ENCODE assay signal across 37 cellular contexts in the genomic region with DNA sequence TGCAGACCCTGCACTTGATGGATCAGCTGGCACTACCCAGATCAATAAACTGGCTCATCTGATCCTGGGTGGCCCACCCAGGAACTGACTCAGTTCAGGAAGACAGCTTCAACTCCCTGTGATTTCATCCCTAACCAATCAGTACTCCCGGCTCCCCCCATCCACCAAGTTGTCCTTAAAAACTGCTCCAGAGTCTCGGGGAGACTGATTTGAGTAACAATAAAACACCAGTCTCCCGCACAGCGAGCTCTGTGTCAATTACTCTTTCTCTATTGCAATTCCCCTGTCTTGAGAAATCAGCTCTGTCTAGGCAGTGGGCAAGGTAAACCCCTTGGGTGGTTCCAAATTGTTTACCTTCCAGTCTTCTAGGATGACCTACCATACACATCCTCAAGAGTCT.
"Had no signal": no experiment of that assay in that cellular context is flagged by ENCODE, and none has a peak within 500 bp of the region (broad histone marks: within the 10 kb centered on the region; RNA-seq: fewer than 3 reads in every experiment).

No MANE protein-coding gene starts in this region.

- H3K4me1 Mint-ChIP-seq: activated CD4-positive, alpha-beta memory T cell treated with anti-CD3 and anti-CD28 coated beads, Interleukin-2, amount 10 ng/mL, durations not matched to agents 7 days and 5 days; activated CD4-positive, alpha-beta T cell treated with anti-CD3 and anti-CD28 coated beads for 36 hours; activated CD8-positive, alpha-beta memory T cell treated with anti-CD3 and anti-CD28 coated beads, Interleukin-2, amount 10 ng/mL, durations not matched to agents 7 days and 5 days; activated naive CD4-positive, alpha-beta T cell treated with anti-CD3 and anti-CD28 coated beads, Interleukin-2, amount 10 ng/mL, durations not matched to agents 7 days and 5 days; activated naive CD8-positive, alpha-beta T cell treated with anti-CD3 and anti-CD28 coated beads, Interleukin-2, amount 10 ng/mL, durations not matched to agents 7 days and 5 days had no signal

- H3K36me3 ChIP-seq: brain microvascular endothelial cell, breast epithelium had no signal

- H3K27me3 ChIP-seq: body of pancreas, brain microvascular endothelial cell, breast epithelium had no signal

- H3K36me3 Mint-ChIP-seq: activated CD8-positive, alpha-beta memory T cell treated with anti-CD3 and anti-CD28 coated beads, Interleukin-2, amount 10 ng/mL, durations not matched to agents 7 days and 5 days; activated naive CD4-positive, alpha-beta T cell treated with anti-CD3 and anti-CD28 coated beads, Interleukin-2, amount 10 ng/mL, durations not matched to agents 7 days and 5 days had no signal

- H3K9me3 ChIP-seq: body of pancreas, breast epithelium had no signal

- H3K27ac ChIP-seq: body of pancreas, brain microvascular endothelial cell, breast epithelium, VCaP had no signal

- H3K27me3 Mint-ChIP-seq: activated CD4-positive, alpha-beta T cell treated with anti-CD3 and anti-CD28 coated beads for 36 hours; activated CD4-positive, alpha-beta T cell treated with anti-CD3 and anti-CD28 coated beads, Interleukin-2, amount 10 ng/mL, durations not matched to agents 7 days and 5 days; activated CD8-positive, alpha-beta memory T cell treated with anti-CD3 and anti-CD28 coated beads, Interleukin-2, amount 10 ng/mL, durations not matched to agents 7 days and 5 days; activated naive CD4-positive, alpha-beta T cell treated with anti-CD3 and anti-CD28 coated beads, Interleukin-2, amount 50 U/mL, for 24 hours; activated naive CD8-positive, alpha-beta T cell; activated T-cell treated with anti-CD3 and anti-CD28 coated beads, Interleukin-2, amount 50 U/mL, for 24 hours had no signal

- H3K9me3 Mint-ChIP-seq: activated CD4-positive, alpha-beta memory T cell treated with anti-CD3 and anti-CD28 coated beads, Interleukin-2, amount 10 ng/mL, durations not matched to agents 7 days and 5 days; activated naive CD4-positive, alpha-beta T cell treated with anti-CD3 and anti-CD28 coated beads, Interleukin-2, amount 10 ng/mL, durations not matched to agents 7 days and 5 days; activated T-cell treated with anti-CD3 and anti-CD28 coated beads, Interleukin-2, amount 50 U/mL, for 24 hours; activated T-helper 2 cell treated with anti-CD3 and anti-CD28 coated beads, Interferon-gamma antibody, Interleukin-2, Interleukin-4, amounts not matched to agents 10 μg/mL and 5 μg/mL and 100 μg/mL, durations not matched to agents 14 hours and 24 hours and 36 hours; T-helper 2 cell treated with Interferon-gamma antibody and Interleukin-4, amounts not matched to agents 5 μg/mL and 100 μg/mL, for 36 hours had no signal

- ATAC-seq: activated CD4-positive, alpha-beta T cell treated with anti-CD3 and anti-CD28 coated beads for 36 hours; activated CD4-positive, CD25-positive, alpha-beta regulatory T cell treated with anti-CD3 and anti-CD28 coated beads, Interleukin-2, amount 50 U/mL, for 24 hours; activated CD8-positive, alpha-beta memory T cell treated with anti-CD3 and anti-CD28 coated beads, Interleukin-2, amount 10 ng/mL, durations not matched to agents 7 days and 5 days; activated CD8-positive, alpha-beta T cell treated with anti-CD3 and anti-CD28 coated beads, Interleukin-2, amount 10 ng/mL, durations not matched to agents 7 days and 5 days; activated naive CD8-positive, alpha-beta T cell treated with anti-CD3 and anti-CD28 coated beads, Interleukin-2, amount 50 U/mL, for 24 hours; body of pancreas had no signal

- H3K4me3 ChIP-seq: body of pancreas, breast epithelium had no signal

- H3K4me3 Mint-ChIP-seq: activated CD4-positive, alpha-beta memory T cell treated with anti-CD3 and anti-CD28 coated beads, Interleukin-2, amount 10 ng/mL, durations not matched to agents 7 days and 5 days; activated CD4-positive, alpha-beta T cell treated with anti-CD3 and anti-CD28 coated beads for 36 hours; activated CD4-positive, alpha-beta T cell treated with anti-CD3 and anti-CD28 coated beads, Interleukin-2, amount 10 ng/mL, durations not matched to agents 7 days and 5 days; activated CD8-positive, alpha-beta memory T cell treated with anti-CD3 and anti-CD28 coated beads, Interleukin-2, amount 10 ng/mL, durations not matched to agents 7 days and 5 days; activated CD8-positive, alpha-beta T cell treated with anti-CD3 and anti-CD28 coated beads, Interleukin-2, amount 10 ng/mL, durations not matched to agents 7 days and 5 days; activated naive CD4-positive, alpha-beta T cell treated with anti-CD3 and anti-CD28 coated beads, Interleukin-2, amount 10 ng/mL, durations not matched to agents 7 days and 5 days; activated naive CD4-positive, alpha-beta T cell treated with anti-CD3 and anti-CD28 coated beads, Interleukin-2, amount 50 U/mL, for 24 hours; activated naive CD8-positive, alpha-beta T cell; activated naive CD8-positive, alpha-beta T cell treated with anti-CD3 and anti-CD28 coated beads, Interleukin-2, amount 10 ng/mL, durations not matched to agents 7 days and 5 days; activated naive CD8-positive, alpha-beta T cell treated with anti-CD3 and anti-CD28 coated beads, Interleukin-2, amount 50 U/mL, for 24 hours; activated T-cell treated with anti-CD3 and anti-CD28 coated beads, Interleukin-2, amount 50 U/mL, for 24 hours; T-helper 1 cell treated with Interleukin-12 subunit alpha and Interleukin-12 subunit beta and Interleukin-4 antibody, amounts not matched to agents 30 μg/mL and 1 μg/mL, for 36 hours; T-helper 2 cell treated with Interferon-gamma antibody and Interleukin-4, amounts not matched to agents 5 μg/mL and 100 μg/mL, for 36 hours had no signal

- FAIRE-seq: astrocyte, TTC549 had no signal

- H3K4me1 ChIP-seq: body of pancreas, breast epithelium had no signal

- H3K27ac Mint-ChIP-seq: activated CD4-positive, alpha-beta memory T cell treated with anti-CD3 and anti-CD28 coated beads, Interleukin-2, amount 10 ng/mL, durations not matched to agents 7 days and 5 days; activated CD4-positive, alpha-beta T cell treated with anti-CD3 and anti-CD28 coated beads for 36 hours; activated CD4-positive, alpha-beta T cell treated with anti-CD3 and anti-CD28 coated beads, Interleukin-2, amount 10 ng/mL, durations not matched to agents 7 days and 5 days; activated CD8-positive, alpha-beta memory T cell treated with anti-CD3 and anti-CD28 coated beads, Interleukin-2, amount 10 ng/mL, durations not matched to agents 7 days and 5 days; activated CD8-positive, alpha-beta T cell treated with anti-CD3 and anti-CD28 coated beads, Interleukin-2, amount 10 ng/mL, durations not matched to agents 7 days and 5 days; activated naive CD4-positive, alpha-beta T cell treated with anti-CD3 and anti-CD28 coated beads, Interleukin-2, amount 10 ng/mL, durations not matched to agents 7 days and 5 days; activated naive CD4-positive, alpha-beta T cell treated with anti-CD3 and anti-CD28 coated beads, Interleukin-2, amount 50 U/mL, for 24 hours; activated naive CD8-positive, alpha-beta T cell; activated naive CD8-positive, alpha-beta T cell treated with anti-CD3 and anti-CD28 coated beads, Interleukin-2, amount 10 ng/mL, durations not matched to agents 7 days and 5 days; activated naive CD8-positive, alpha-beta T cell treated with anti-CD3 and anti-CD28 coated beads, Interleukin-2, amount 50 U/mL, for 24 hours; activated T-cell treated with anti-CD3 and anti-CD28 coated beads, Interleukin-2, amount 50 U/mL, for 24 hours; activated T-helper 2 cell treated with anti-CD3 and anti-CD28 coated beads, Interferon-gamma antibody, Interleukin-2, Interleukin-4, amounts not matched to agents 10 μg/mL and 5 μg/mL and 100 μg/mL, durations not matched to agents 14 hours and 24 hours and 36 hours; T-helper 1 cell treated with Interleukin-12 subunit alpha and Interleukin-12 subunit beta and Interleukin-4 antibody, amounts not matched to agents 30 μg/mL and 1 μg/mL, for 36 hours; T-helper 2 cell treated with Interferon-gamma antibody and Interleukin-4, amounts not matched to agents 5 μg/mL and 100 μg/mL, for 36 hours had no signal

- DNase-seq: activated CD4-positive, alpha-beta memory T cell treated with anti-CD3 and anti-CD28 coated beads, Interleukin-2, amount 10 ng/mL, durations not matched to agents 7 days and 5 days; activated CD4-positive, alpha-beta T cell treated with anti-CD3 and anti-CD28 coated beads for 1 hour; activated CD4-positive, alpha-beta T cell treated with anti-CD3 and anti-CD28 coated beads for 36 hours; activated CD4-positive, alpha-beta T cell treated with anti-CD3 and anti-CD28 coated beads for 48 hours; activated CD4-positive, alpha-beta T cell treated with anti-CD3 and anti-CD28 coated beads, Interleukin-2, amount 10 ng/mL, durations not matched to agents 7 days and 5 days; activated CD4-positive, alpha-beta T cell treated with anti-CD3 and anti-CD28 coated beads, Interleukin-2, amount 50 U/mL, for 48 hours; activated CD4-positive, CD25-positive, alpha-beta regulatory T cell; activated CD8-positive, alpha-beta memory T cell treated with anti-CD3 and anti-CD28 coated beads for 24 hours; activated CD8-positive, alpha-beta memory T cell treated with anti-CD3 and anti-CD28 coated beads, Interleukin-2, amount 10 ng/mL, durations not matched to agents 7 days and 5 days; activated CD8-positive, alpha-beta memory T cell treated with anti-CD3 and anti-CD28 coated beads, Interleukin-2, amount 50 U/mL, for 48 hours; activated CD8-positive, alpha-beta T cell treated with anti-CD3 and anti-CD28 coated beads, Interleukin-2, amount 10 ng/mL, durations not matched to agents 7 days and 5 days; activated effector memory CD4-positive, alpha-beta T cell treated with Interleukin-2 at 50 U/mL for 16 hours; activated gamma-delta T cell; activated naive CD4-positive, alpha-beta T cell treated with anti-CD3 and anti-CD28 coated beads, Interleukin-2, amount 10 ng/mL, durations not matched to agents 7 days and 5 days; activated naive CD4-positive, alpha-beta T cell treated with Interleukin-2 at 50 U/mL for 16 hours; activated naive CD8-positive, alpha-beta T cell treated with anti-CD3 and anti-CD28 coated beads, Interleukin-2, amount 10 ng/mL, durations not matched to agents 7 days and 5 days; activated naive CD8-positive, alpha-beta T cell treated with anti-CD3 and anti-CD28 coated beads, Interleukin-2, amount 50 U/mL, for 24 hours; activated T-cell treated with anti-CD3 and anti-CD28 coated beads, Interleukin-2, amount 50 U/mL, for 24 hours; activated T-cell treated with anti-CD3 and anti-CD28 coated beads, Interleukin-2, amount 50 U/mL, for 48 hours; amniotic stem cell; aorta; body of pancreas; brain microvascular endothelial cell; central memory CD4-positive, alpha-beta T cell; T-helper 1 cell; T-helper 2 cell; T-helper 9 cell had no signal
